17 cellular contexts compared by ENCODE assay signal in the genomic region with DNA sequence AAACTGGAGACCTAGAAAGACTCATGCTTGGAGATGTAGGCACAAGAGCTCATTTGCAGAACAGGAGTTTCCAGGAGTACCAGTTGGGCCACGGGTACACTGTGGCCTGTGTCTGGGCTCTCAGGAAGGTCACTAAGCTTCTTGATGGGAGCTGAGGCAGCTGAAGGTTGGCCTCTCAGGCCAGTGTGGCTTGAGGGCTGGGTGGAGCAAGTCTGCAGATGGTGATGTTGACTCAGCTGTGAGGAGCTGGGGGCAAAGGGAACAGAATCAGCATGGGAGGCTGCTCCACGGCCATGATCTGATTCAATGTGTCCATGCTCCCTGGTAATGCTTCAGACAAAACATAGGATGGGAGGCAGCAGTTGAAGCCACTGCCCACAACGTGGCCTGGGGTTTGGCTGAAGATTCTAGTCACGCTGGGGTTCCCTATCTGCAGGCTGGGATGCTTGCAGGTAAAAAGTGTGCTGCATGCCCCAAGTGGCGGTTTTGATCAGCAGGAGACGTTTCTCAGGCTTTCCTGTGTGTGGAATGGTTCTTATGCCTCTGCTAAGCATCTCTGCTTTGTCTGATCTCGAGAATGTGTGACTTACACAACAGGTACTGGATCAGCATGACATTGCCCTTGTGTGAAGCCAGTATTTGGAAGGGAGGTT. TPM values are rescaled to one million over a fixed set of nuclear protein-coding genes. Genes with fewer than 3 reads are reported as not detected.
DNase-seq lines count a peak whose midpoint lies in the region; ATAC-seq and TF ChIP-seq lines count a peak whose summit lies in the region.
"Had no signal": no experiment of that assay in that cellular context is flagged by ENCODE, and none has a peak within 500 bp of the region (broad histone marks: within the 10 kb centered on the region; RNA-seq: fewer than 3 reads in every experiment).

No MANE protein-coding gene starts in this region.

- H3F3A ChIP-seq in DOHH2 (ENCODE audit: control insufficient read depth, insufficient read depth) = no peaks in the 10 kb centered on the region

- H3K27me3 Mint-ChIP-seq in WTC11 (ENCODE audit: low read depth) = no peaks in the 10 kb centered on the region
- peaks cover 19% of the 10 kb centered on the region for H3K27me3 Mint-ChIP-seq in stimulated activated memory B cell treated with anti-CD40 and anti-IgM and Interleukin-4, amounts not matched to agents 10 μg/mL and 1 μg/mL and 100 μg/mL, for 72 hours
- H3K27me3 Mint-ChIP-seq: activated CD4-positive, alpha-beta memory T cell treated with anti-CD3 and anti-CD28 coated beads, Interleukin-2, amount 10 ng/mL, durations not matched to agents 7 days and 5 days had no signal

- no peaks in the 10 kb centered on the region for H3K9me3 Mint-ChIP-seq in WTC11
- H3K9me3 Mint-ChIP-seq in stimulated activated memory B cell treated with anti-CD40 and anti-IgM and Interleukin-4, amounts not matched to agents 10 μg/mL and 1 μg/mL and 100 μg/mL, for 72 hours = no peaks in the 10 kb centered on the region
- H3K9me3 Mint-ChIP-seq: activated CD4-positive, alpha-beta memory T cell treated with anti-CD3 and anti-CD28 coated beads, Interleukin-2, amount 10 ng/mL, durations not matched to agents 7 days and 5 days; activated T-cell treated with anti-CD3 and anti-CD28 coated beads, Interleukin-2, amount 50 U/mL, for 72 hours; neural crest cell had no signal

- no peak for TF ChIP-seq RAD21 in IMR-90 (IDR thresholded peaks at IDR 0.05; ENCODE audit: low read length)

- no peak overlapping the region for H3K18ac ChIP-seq in IMR-90 (ENCODE audit: low read depth, low read length)

- no peak overlapping the region for H4K8ac ChIP-seq in IMR-90 (ENCODE audit: low read depth in 2 of 2, low read length in 2 of 2)

- H3K56ac ChIP-seq in IMR-90 (ENCODE audit: extremely low read depth, insufficient read depth, low read length) = no peak overlapping the region

- H3K27ac Mint-ChIP-seq in WTC11 = no peak overlapping the region
- no peak overlapping the region for H3K27ac Mint-ChIP-seq in stimulated activated memory B cell treated with anti-CD40 and anti-IgM and Interleukin-4, amounts not matched to agents 10 μg/mL and 1 μg/mL and 100 μg/mL, for 72 hours
- H3K27ac Mint-ChIP-seq: activated CD4-positive, alpha-beta memory T cell treated with anti-CD3 and anti-CD28 coated beads, Interleukin-2, amount 10 ng/mL, durations not matched to agents 7 days and 5 days; activated T-cell treated with anti-CD3 and anti-CD28 coated beads, Interleukin-2, amount 50 U/mL, for 72 hours had no signal

- no peak overlapping the region for H4K5ac ChIP-seq in IMR-90 (ENCODE audit: low read depth, low read length)

- H2BK20ac ChIP-seq in IMR-90 (ENCODE audit: low read depth, low read length) = no peak overlapping the region

- H3K4me3 ChIP-seq in DOHH2 (ENCODE audit: low read length) (no peak overlapping the region), IMR-90 (ENCODE audit: insufficient read depth, low read depth, low read length) (no peak overlapping the region), osteoblast (ENCODE audit: insufficient read depth, low read length) (no peak overlapping the region)
- H3K4me3 ChIP-seq: right atrium auricular region, testis had no signal

- dilution Hi-C loops in IMR-90 (cut with HindIII; ENCODE audit: low sequenced_read_pairs, unreplicated experiment) = no loop called here

- peak; percentile 12 for DNase-seq in IMR-90
- no peak for DNase-seq in WTC11 (ENCODE audit: low spot score)
- peak; percentile 89 for DNase-seq in osteoblast (ENCODE audit: insufficient read length, low spot score, missing footprints)
- no peak for DNase-seq in NCI-H1930 (lab: John Stamatoyannopoulos, UW)
- DNase-seq: activated CD4-positive, alpha-beta memory T cell treated with anti-CD3 and anti-CD28 coated beads, Interleukin-2, amount 10 ng/mL, durations not matched to agents 7 days and 5 days; activated T-cell treated with anti-CD3 and anti-CD28 coated beads, Interleukin-2, amount 50 U/mL, for 72 hours; BE2C; GOT3; NCI-H1048; stimulated activated CD4-positive, alpha-beta T cell treated with anti-CD3 and anti-CD28 coated beads, Interleukin-1b, Interleukin-23, amount 100 ng/mL, for 48 hours; testis had no signal

- ATAC-seq in IMR-90 (ENCODE audit: low read depth) = no peak
- ATAC-seq in WTC11 = peak; percentile 82
- ATAC-seq in GM18868 (IDR thresholded peaks at IDR 0.05; ENCODE audit: unreplicated experiment) = no peak
- ATAC-seq in HG03342 (IDR thresholded peaks at IDR 0.05; ENCODE audit: unreplicated experiment) = no peak
- no peak for ATAC-seq in stimulated activated memory B cell treated with anti-CD40 and anti-IgM and Interleukin-4, amounts not matched to agents 10 μg/mL and 1 μg/mL and 100 μg/mL, for 72 hours
- ATAC-seq: activated T-cell treated with anti-CD3 and anti-CD28 coated beads, Interleukin-2, amount 50 U/mL, for 72 hours had no signal

- CTCF ChIA-PET in IMR-90 (lab: Yijun Ruan, JAX) = interaction anchor here (0.7 to 0.9 kb wide), 2 partner anchors 55 to 163 kb away, joined by 3 to 4 read pairs; no protein-coding TSS in a partner anchor
- CTCF ChIA-PET in WTC11 (lab: Charles Lee) = interaction anchor here (0.6 kb wide), 1 partner anchor 9 kb away, joined by 3 read pairs; no protein-coding TSS in a partner anchor

- no peak for TF ChIP-seq POLR2A in IMR-90 (IDR thresholded peaks at IDR 0.05; ENCODE audit: low read depth, low read length)

- POLR2A ChIA-PET in IMR-90 (lab: Charles Lee; ENCODE audit: unreplicated experiment) (no interaction called here), WTC11 (lab: Charles Lee) (no interaction called here)

- H3K79me2 ChIP-seq in DOHH2 (ENCODE audit: control insufficient read depth, low read length) (no peaks in the 10 kb centered on the region), osteoblast (ENCODE audit: insufficient read depth, low read length) (no peaks in the 10 kb centered on the region)

- peaks cover 9% of the 10 kb centered on the region; the same call in 1 of the 2 replicates for H3K27me3 ChIP-seq in DOHH2 (ENCODE audit: control insufficient read depth, low read length)
- peaks cover 16% of the 10 kb centered on the region for H3K27me3 ChIP-seq in IMR-90 (ENCODE audit: control insufficient read depth, insufficient read depth, low read length)
- peaks cover 10% of the 10 kb centered on the region for H3K27me3 ChIP-seq in osteoblast (ENCODE audit: insufficient read depth, low read length)
- H3K27me3 ChIP-seq: BE2C, right atrium auricular region, testis had no signal

- no TSS peak for BruUV-seq in IMR-90 (replicated peaks; lab: Mats Ljungman, UMichigan)

- no peaks in the 10 kb centered on the region for H3K9me2 ChIP-seq in DOHH2 (replicated peaks; ENCODE audit: control insufficient read depth, low read length)

- no peaks in the 10 kb centered on the region for H3K9me1 ChIP-seq in IMR-90 (ENCODE audit: insufficient read depth, low read length)

- H4K20me1 ChIP-seq in DOHH2 (ENCODE audit: control insufficient read depth, insufficient read depth, low read depth, low read length) = no peaks in the 10 kb centered on the region
- H4K20me1 ChIP-seq in IMR-90 (ENCODE audit: insufficient read depth, low read length) = no peaks in the 10 kb centered on the region
- no peaks in the 10 kb centered on the region for H4K20me1 ChIP-seq in osteoblast (ENCODE audit: insufficient read depth, low read length)

- no peaks in the 10 kb centered on the region for H3K79me1 ChIP-seq in IMR-90 (ENCODE audit: low read depth in 1 of 2, low read length in 2 of 2)

- no peak overlapping the region for H3K14ac ChIP-seq in IMR-90 (replicated peaks; ENCODE audit: low read depth, low read length)

- H2AK9ac ChIP-seq in IMR-90 (replicated peaks; ENCODE audit: low read depth, low read length, poor library complexity) = no peak overlapping the region

- H3K9ac ChIP-seq in IMR-90 (ENCODE audit: low read depth, low read length) = no peak overlapping the region

- no peak overlapping the region for H4K91ac ChIP-seq in IMR-90 (ENCODE audit: insufficient read depth, low read depth, low read length)

- H3K27ac ChIP-seq in DOHH2 (ENCODE audit: low read depth, low read length) (no peak overlapping the region), IMR-90 (ENCODE audit: insufficient read depth, low read length) (no peak overlapping the region), osteoblast (ENCODE audit: low read depth, low read length) (no peak overlapping the region)
- H3K27ac ChIP-seq: right atrium auricular region, testis had no signal

- H3K36me3 Mint-ChIP-seq in WTC11 = no peaks in the 10 kb centered on the region
- H3K36me3 Mint-ChIP-seq in stimulated activated memory B cell treated with anti-CD40 and anti-IgM and Interleukin-4, amounts not matched to agents 10 μg/mL and 1 μg/mL and 100 μg/mL, for 72 hours = no peaks in the 10 kb centered on the region

- H3K4me2 ChIP-seq in DOHH2 (ENCODE audit: low read length) (no peak overlapping the region), IMR-90 (ENCODE audit: low read depth, low read length) (no peak overlapping the region), osteoblast (ENCODE audit: insufficient read depth, low read length) (no peak overlapping the region)

- H2AFZ ChIP-seq in IMR-90 (replicated peaks; ENCODE audit: low read length, poor library complexity) (peak overlapping the region; percentile 33), osteoblast (ENCODE audit: low read length) (no peak overlapping the region)

- TF ChIP-seq CTCF in DOHH2 (IDR thresholded peaks at IDR 0.05; ENCODE audit: low read depth, low read length, poor library complexity, severe bottlenecking) = peak; percentile 21
- no peak for TF ChIP-seq CTCF in IMR-90 (conservative IDR thresholded peaks at IDR 0.05; ENCODE audit: low read depth, low read length)
- no peak for TF ChIP-seq CTCF in WTC11 (IDR thresholded peaks at IDR 0.05)
- no peak for TF ChIP-seq CTCF in osteoblast (IDR thresholded peaks at IDR 0.05; ENCODE audit: extremely low read depth, low read depth, low read length)

- intact Hi-C loops in IMR-90 (cut with micrococcal nuclease) = no loop called here

- no peak overlapping the region for H3K4me3 Mint-ChIP-seq in WTC11
- H3K4me3 Mint-ChIP-seq in stimulated activated memory B cell treated with anti-CD40 and anti-IgM and Interleukin-4, amounts not matched to agents 10 μg/mL and 1 μg/mL and 100 μg/mL, for 72 hours = no peak overlapping the region
- H3K4me3 Mint-ChIP-seq: activated CD4-positive, alpha-beta memory T cell treated with anti-CD3 and anti-CD28 coated beads, Interleukin-2, amount 10 ng/mL, durations not matched to agents 7 days and 5 days; activated T-cell treated with anti-CD3 and anti-CD28 coated beads, Interleukin-2, amount 50 U/mL, for 72 hours; neural crest cell had no signal

- H3K4me1 Mint-ChIP-seq in WTC11 = peaks cover 7% of the 10 kb centered on the region; the same call in 1 of the 2 replicates
- H3K4me1 Mint-ChIP-seq in stimulated activated memory B cell treated with anti-CD40 and anti-IgM and Interleukin-4, amounts not matched to agents 10 μg/mL and 1 μg/mL and 100 μg/mL, for 72 hours = peaks cover 1% of the 10 kb centered on the region
- H3K4me1 Mint-ChIP-seq: activated CD4-positive, alpha-beta memory T cell treated with anti-CD3 and anti-CD28 coated beads, Interleukin-2, amount 10 ng/mL, durations not matched to agents 7 days and 5 days had no signal

- H2AK5ac ChIP-seq in IMR-90 (ENCODE audit: low read depth, low read length) = no peak overlapping the region

- 13% methylated on average over 5 of the region's 7 CpGs; no CpG with 5 or more reads in 1 of the 2 experiments for WGBS in IMR-90 (ENCODE audit: extremely low coverage in 2 of 2, insufficient read length in 1 of 2), 2 experiments

- H3K36me3 ChIP-seq in DOHH2 (ENCODE audit: control insufficient read depth, low read length) = no peaks in the 10 kb centered on the region
- no peaks in the 10 kb centered on the region for H3K36me3 ChIP-seq in IMR-90 (ENCODE audit: control insufficient read depth, insufficient read depth, low read length)
- no peaks in the 10 kb centered on the region for H3K36me3 ChIP-seq in osteoblast (ENCODE audit: insufficient read depth, low read length)
- H3K36me3 ChIP-seq: BE2C, right atrium auricular region had no signal

- in situ Hi-C loops in IMR-90 (cut with MboI; ENCODE audit: low sequenced_read_pairs) = no loop called here

- no peak overlapping the region for H3K23ac ChIP-seq in IMR-90 (ENCODE audit: low read depth, low read length)

- no peak overlapping the region for H2BK120ac ChIP-seq in IMR-90 (ENCODE audit: low read depth, low read length)

- H2BK5ac ChIP-seq in IMR-90 (ENCODE audit: low read depth, low read length, poor library complexity, severe bottlenecking) = no peak overlapping the region

- no peak overlapping the region for H2BK15ac ChIP-seq in IMR-90 (ENCODE audit: low read depth, low read length)

- no peak overlapping the region for H3K4ac ChIP-seq in IMR-90 (ENCODE audit: low read depth, low read length)

- H3K9me3 ChIP-seq in DOHH2 (ENCODE audit: control insufficient read depth, insufficient read depth, low read length) (no peaks in the 10 kb centered on the region), IMR-90 (ENCODE audit: control insufficient read depth, insufficient read depth, low read length) (no peaks in the 10 kb centered on the region), osteoblast (ENCODE audit: low read depth, low read length) (no peaks in the 10 kb centered on the region)
- H3K9me3 ChIP-seq: BE2C, right atrium auricular region, testis had no signal

- H3K4me1 ChIP-seq in DOHH2 (ENCODE audit: control insufficient read depth, low read length) (no peaks in the 10 kb centered on the region), IMR-90 (ENCODE audit: control insufficient read depth, insufficient read depth, low read length) (no peaks in the 10 kb centered on the region), osteoblast (ENCODE audit: insufficient read depth, low read length) (no peaks in the 10 kb centered on the region)
- H3K4me1 ChIP-seq: BE2C, right atrium auricular region, testis had no signal

RNA-seq across cellular contexts. Expression of a gene that starts 15.4 kb away (rescaled TPM):
- total RNA-seq in IMR-90 (2012; rRNA removed) = 4.1 and 5.3 TPM in 2 replicates
- polyA plus RNA-seq in IMR-90 (2012; rRNA removed) = 1.2 and 1.5 TPM in 2 replicates
- polyA plus RNA-seq in IMR-90 (2012; cell fraction: cytosol; rRNA removed) = 0.53 and 0.84 TPM in 2 replicates
- polyA plus RNA-seq in IMR-90 (2012; cell fraction: nucleus; rRNA removed; ENCODE audit: low replicate concordance) = 0.44 and 1.0 TPM in 2 replicates
- 1.1 to 1.4 TPM (median 1.1 TPM) in 3 replicates for total RNA-seq in WTC11 (2021)
- 0.36 and 0.59 TPM in 2 replicates for total RNA-seq in osteoblast

Comparison
In these comparisons a context has a peak if more than half of its experiments do, and no peak if none do; other contexts are left out.
1. DNase-seq: peak in IMR-90 (single experiment) and osteoblast (single experiment); none in WTC11 (single experiment) and NCI-H1930 (0 of 2).